Comparison of ENCODE assay signal across 1 cellular context in the genomic region with DNA sequence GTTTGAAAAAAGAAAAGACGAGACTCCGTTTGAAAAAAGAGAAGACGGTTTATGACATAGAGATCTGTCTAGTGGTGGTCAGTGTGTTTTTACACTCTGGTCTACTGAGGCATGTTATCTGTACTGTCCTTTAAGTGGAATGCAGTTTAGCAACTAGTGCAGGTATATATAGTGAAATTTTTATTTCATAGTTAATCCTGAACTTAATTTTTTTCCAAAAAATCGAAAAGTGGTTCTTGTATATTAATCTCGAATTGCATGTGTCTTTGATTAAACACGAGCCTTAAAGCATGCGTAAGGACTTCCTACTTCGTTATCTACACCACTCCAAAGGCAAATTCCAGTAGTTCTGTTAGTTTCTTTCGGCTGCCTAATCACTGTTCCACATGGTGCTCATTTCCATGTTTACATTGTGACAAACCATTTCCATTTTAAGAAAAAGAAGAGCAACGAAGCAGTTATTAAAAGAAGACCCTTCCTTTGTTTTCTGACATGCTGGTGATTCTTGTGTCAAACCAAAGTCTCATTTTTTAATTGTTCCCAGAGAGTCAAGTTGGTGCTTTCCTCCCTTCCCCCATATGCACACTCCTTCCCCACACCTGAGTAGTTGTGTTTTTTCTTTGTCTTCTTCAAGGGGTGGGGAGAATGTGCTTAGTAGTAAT.
TF ChIP-seq lines count a peak whose summit lies in the region.

No MANE protein-coding gene starts in this region.

TF ChIP-seq in K562, 482 proteins besides CTCF, POLR2A, EP300 and RAD21 (continued from another document and continues in another):
- TF ChIP-seq YY1 (IDR thresholded peaks at IDR 0.05; ENCODE audit: borderline replicate concordance in 1 of 3, control insufficient read depth in 1 of 3, extremely low read depth in 1 of 3, insufficient read depth in 3 of 3, insufficient read length in 1 of 3, insufficient replicate concordance in 2 of 3, low read depth in 1 of 3, low read length in 2 of 3), result peak in 1 of 3 experiments; percentile 18
- peak; percentile 82 for TF ChIP-seq BHLHE40 (IDR thresholded peaks at IDR 0.05; ENCODE audit: low read length)
- peak in 1 of 2 experiments; percentile 40; a peak in 2 of 3 replicates for TF ChIP-seq CBX3 (IDR thresholded peaks at IDR 0.05; ENCODE audit: borderline replicate concordance in 1 of 2, low read length in 2 of 2)
- TF ChIP-seq SAP30 (IDR thresholded peaks at IDR 0.05; ENCODE audit: borderline replicate concordance, insufficient read depth, low read depth, low read length, poor library complexity, severe bottlenecking), result peak; percentile 11
- peak; percentile 92 for TF ChIP-seq SMARCE1 (IDR thresholded peaks at IDR 0.05)
- peak in 1 of 2 experiments; percentile 96; a peak in 2 of 4 replicates for TF ChIP-seq TEAD1 (CRISPR knock-in tag; IDR thresholded peaks at IDR 0.05)
- TF ChIP-seq ILK (tag; IDR thresholded peaks at IDR 0.05; ENCODE audit: borderline replicate concordance, low read depth), result 0 out of 2 replicates have a peak, but pooled peaks have one; percentile 22
- TF ChIP-seq HDAC2 (IDR thresholded peaks at IDR 0.05), result peak; percentile 13; the same call in 1 of the 2 replicates
- TF ChIP-seq, protein P1, sequence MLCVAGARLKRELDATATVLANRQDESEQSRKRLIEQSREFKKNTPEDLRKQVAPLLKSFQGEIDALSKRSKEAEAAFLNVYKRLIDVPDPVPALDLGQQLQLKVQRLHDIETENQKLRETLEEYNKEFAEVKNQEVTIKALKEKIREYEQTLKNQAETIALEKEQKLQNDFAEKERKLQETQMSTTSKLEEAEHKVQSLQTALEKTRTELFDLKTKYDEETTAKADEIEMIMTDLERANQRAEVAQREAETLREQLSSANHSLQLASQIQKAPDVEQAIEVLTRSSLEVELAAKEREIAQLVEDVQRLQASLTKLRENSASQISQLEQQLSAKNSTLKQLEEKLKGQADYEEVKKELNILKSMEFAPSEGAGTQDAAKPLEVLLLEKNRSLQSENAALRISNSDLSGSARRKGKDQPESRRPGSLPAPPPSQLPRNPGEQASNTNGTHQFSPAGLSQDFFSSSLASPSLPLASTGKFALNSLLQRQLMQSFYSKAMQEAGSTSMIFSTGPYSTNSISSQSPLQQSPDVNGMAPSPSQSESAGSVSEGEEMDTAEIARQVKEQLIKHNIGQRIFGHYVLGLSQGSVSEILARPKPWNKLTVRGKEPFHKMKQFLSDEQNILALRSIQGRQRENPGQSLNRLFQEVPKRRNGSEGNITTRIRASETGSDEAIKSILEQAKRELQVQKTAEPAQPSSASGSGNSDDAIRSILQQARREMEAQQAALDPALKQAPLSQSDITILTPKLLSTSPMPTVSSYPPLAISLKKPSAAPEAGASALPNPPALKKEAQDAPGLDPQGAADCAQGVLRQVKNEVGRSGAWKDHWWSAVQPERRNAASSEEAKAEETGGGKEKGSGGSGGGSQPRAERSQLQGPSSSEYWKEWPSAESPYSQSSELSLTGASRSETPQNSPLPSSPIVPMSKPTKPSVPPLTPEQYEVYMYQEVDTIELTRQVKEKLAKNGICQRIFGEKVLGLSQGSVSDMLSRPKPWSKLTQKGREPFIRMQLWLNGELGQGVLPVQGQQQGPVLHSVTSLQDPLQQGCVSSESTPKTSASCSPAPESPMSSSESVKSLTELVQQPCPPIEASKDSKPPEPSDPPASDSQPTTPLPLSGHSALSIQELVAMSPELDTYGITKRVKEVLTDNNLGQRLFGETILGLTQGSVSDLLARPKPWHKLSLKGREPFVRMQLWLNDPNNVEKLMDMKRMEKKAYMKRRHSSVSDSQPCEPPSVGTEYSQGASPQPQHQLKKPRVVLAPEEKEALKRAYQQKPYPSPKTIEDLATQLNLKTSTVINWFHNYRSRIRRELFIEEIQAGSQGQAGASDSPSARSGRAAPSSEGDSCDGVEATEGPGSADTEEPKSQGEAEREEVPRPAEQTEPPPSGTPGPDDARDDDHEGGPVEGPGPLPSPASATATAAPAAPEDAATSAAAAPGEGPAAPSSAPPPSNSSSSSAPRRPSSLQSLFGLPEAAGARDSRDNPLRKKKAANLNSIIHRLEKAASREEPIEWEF (CRISPR knock-in tag; IDR thresholded peaks at IDR 0.05), result peak; percentile 67; the same call in 1 of the 2 replicates
- peak in 1 of 2 experiments; percentile 60; a peak in 1 of 4 replicates for TF ChIP-seq ARNT (IDR thresholded peaks at IDR 0.05)
- TF ChIP-seq NONO (IDR thresholded peaks at IDR 0.05; ENCODE audit: low read depth in 2 of 2, low read length in 1 of 2), result peak in 1 of 2 experiments; percentile 54; a peak in 1 of 4 replicates
- 0 out of 2 replicates have a peak, but pooled peaks have one; percentile 13 for TF ChIP-seq XRCC3 (IDR thresholded peaks at IDR 0.05)
- TF ChIP-seq EP400 (IDR thresholded peaks at IDR 0.05), result peak; percentile 85
- peak; percentile 98 to 99 for TF ChIP-seq FOXK2 (conservative IDR thresholded peaks at IDR 0.05 in 1 of 2, IDR thresholded peaks at IDR 0.05 in 1 of 2; ENCODE audit: low read depth in 2 of 2)
- TF ChIP-seq, protein P2, sequence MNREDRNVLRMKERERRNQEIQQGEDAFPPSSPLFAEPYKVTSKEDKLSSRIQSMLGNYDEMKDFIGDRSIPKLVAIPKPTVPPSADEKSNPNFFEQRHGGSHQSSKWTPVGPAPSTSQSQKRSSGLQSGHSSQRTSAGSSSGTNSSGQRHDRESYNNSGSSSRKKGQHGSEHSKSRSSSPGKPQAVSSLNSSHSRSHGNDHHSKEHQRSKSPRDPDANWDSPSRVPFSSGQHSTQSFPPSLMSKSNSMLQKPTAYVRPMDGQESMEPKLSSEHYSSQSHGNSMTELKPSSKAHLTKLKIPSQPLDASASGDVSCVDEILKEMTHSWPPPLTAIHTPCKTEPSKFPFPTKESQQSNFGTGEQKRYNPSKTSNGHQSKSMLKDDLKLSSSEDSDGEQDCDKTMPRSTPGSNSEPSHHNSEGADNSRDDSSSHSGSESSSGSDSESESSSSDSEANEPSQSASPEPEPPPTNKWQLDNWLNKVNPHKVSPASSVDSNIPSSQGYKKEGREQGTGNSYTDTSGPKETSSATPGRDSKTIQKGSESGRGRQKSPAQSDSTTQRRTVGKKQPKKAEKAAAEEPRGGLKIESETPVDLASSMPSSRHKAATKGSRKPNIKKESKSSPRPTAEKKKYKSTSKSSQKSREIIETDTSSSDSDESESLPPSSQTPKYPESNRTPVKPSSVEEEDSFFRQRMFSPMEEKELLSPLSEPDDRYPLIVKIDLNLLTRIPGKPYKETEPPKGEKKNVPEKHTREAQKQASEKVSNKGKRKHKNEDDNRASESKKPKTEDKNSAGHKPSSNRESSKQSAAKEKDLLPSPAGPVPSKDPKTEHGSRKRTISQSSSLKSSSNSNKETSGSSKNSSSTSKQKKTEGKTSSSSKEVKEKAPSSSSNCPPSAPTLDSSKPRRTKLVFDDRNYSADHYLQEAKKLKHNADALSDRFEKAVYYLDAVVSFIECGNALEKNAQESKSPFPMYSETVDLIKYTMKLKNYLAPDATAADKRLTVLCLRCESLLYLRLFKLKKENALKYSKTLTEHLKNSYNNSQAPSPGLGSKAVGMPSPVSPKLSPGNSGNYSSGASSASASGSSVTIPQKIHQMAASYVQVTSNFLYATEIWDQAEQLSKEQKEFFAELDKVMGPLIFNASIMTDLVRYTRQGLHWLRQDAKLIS (CRISPR knock-in tag; IDR thresholded peaks at IDR 0.05), result peak; percentile 77; the same call in 1 of the 2 replicates
- TF ChIP-seq, protein P3, sequence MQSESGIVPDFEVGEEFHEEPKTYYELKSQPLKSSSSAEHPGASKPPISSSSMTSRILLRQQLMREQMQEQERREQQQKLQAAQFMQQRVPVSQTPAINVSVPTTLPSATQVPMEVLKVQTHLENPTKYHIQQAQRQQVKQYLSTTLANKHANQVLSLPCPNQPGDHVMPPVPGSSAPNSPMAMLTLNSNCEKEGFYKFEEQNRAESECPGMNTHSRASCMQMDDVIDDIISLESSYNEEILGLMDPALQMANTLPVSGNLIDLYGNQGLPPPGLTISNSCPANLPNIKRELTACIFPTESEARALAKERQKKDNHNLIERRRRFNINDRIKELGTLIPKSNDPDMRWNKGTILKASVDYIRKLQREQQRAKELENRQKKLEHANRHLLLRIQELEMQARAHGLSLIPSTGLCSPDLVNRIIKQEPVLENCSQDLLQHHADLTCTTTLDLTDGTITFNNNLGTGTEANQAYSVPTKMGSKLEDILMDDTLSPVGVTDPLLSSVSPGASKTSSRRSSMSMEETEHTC (IDR thresholded peaks at IDR 0.05), result peak; percentile 44; the same call in 1 of the 2 replicates
- peak; percentile 76 to 80 for TF ChIP-seq NRF1 (conservative IDR thresholded peaks at IDR 0.05 in 1 of 2, IDR thresholded peaks at IDR 0.05 in 1 of 2)
- peak; percentile 64; the same call in 1 of the 2 replicates for TF ChIP-seq JUN (IDR thresholded peaks at IDR 0.05; ENCODE audit: borderline replicate concordance, low read depth, low read length)
- TF ChIP-seq JUN (CRISPR knock-in tag; IDR thresholded peaks at IDR 0.05; ENCODE audit: borderline replicate concordance), result 0 out of 2 replicates have a peak, but pooled peaks have one; percentile 22
- TF ChIP-seq STAT5A (IDR thresholded peaks at IDR 0.05; ENCODE audit: borderline replicate concordance, low read length), result peak; percentile 72
- peak; percentile 75 for TF ChIP-seq NFE2 (IDR thresholded peaks at IDR 0.05; ENCODE audit: low read depth)
- TF ChIP-seq, protein P4, sequence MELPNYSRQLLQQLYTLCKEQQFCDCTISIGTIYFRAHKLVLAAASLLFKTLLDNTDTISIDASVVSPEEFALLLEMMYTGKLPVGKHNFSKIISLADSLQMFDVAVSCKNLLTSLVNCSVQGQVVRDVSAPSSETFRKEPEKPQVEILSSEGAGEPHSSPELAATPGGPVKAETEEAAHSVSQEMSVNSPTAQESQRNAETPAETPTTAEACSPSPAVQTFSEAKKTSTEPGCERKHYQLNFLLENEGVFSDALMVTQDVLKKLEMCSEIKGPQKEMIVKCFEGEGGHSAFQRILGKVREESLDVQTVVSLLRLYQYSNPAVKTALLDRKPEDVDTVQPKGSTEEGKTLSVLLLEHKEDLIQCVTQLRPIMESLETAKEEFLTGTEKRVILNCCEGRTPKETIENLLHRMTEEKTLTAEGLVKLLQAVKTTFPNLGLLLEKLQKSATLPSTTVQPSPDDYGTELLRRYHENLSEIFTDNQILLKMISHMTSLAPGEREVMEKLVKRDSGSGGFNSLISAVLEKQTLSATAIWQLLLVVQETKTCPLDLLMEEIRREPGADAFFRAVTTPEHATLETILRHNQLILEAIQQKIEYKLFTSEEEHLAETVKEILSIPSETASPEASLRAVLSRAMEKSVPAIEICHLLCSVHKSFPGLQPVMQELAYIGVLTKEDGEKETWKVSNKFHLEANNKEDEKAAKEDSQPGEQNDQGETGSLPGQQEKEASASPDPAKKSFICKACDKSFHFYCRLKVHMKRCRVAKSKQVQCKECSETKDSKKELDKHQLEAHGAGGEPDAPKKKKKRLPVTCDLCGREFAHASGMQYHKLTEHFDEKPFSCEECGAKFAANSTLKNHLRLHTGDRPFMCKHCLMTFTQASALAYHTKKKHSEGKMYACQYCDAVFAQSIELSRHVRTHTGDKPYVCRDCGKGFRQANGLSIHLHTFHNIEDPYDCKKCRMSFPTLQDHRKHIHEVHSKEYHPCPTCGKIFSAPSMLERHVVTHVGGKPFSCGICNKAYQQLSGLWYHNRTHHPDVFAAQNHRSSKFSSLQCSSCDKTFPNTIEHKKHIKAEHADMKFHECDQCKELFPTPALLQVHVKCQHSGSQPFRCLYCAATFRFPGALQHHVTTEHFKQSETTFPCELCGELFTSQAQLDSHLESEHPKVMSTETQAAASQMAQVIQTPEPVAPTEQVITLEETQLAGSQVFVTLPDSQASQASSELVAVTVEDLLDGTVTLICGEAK (IDR thresholded peaks at IDR 0.05), result peak; percentile 6; the same call in 1 of the 2 replicates
- TF ChIP-seq, protein P4 (CRISPR knock-in tag; IDR thresholded peaks at IDR 0.05), result no peak
- 0 out of 2 replicates have a peak, but pooled peaks have one; percentile 38 for TF ChIP-seq CHD2 (IDR thresholded peaks at IDR 0.05; ENCODE audit: low read depth, low read length)
- TF ChIP-seq, protein P5, sequence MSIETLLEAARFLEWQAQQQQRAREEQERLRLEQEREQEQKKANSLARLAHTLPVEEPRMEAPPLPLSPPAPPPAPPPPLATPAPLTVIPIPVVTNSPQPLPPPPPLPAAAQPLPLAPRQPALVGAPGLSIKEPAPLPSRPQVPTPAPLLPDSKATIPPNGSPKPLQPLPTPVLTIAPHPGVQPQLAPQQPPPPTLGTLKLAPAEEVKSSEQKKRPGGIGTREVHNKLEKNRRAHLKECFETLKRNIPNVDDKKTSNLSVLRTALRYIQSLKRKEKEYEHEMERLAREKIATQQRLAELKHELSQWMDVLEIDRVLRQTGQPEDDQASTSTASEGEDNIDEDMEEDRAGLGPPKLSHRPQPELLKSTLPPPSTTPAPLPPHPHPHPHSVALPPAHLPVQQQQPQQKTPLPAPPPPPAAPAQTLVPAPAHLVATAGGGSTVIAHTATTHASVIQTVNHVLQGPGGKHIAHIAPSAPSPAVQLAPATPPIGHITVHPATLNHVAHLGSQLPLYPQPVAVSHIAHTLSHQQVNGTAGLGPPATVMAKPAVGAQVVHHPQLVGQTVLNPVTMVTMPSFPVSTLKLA (conservative IDR thresholded peaks at IDR 0.05), result peak; percentile 97 to 98
- peak in 1 of 2 experiments; percentile 36; a peak in 1 of 4 replicates for TF ChIP-seq SRF (CRISPR knock-in tag; IDR thresholded peaks at IDR 0.05)
- TF ChIP-seq, protein P6, sequence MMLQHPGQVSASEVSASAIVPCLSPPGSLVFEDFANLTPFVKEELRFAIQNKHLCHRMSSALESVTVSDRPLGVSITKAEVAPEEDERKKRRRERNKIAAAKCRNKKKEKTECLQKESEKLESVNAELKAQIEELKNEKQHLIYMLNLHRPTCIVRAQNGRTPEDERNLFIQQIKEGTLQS (IDR thresholded peaks at IDR 0.05), result peak; percentile 46; the same call in 1 of the 2 replicates
- TF ChIP-seq, protein P6 (CRISPR knock-in tag; conservative IDR thresholded peaks at IDR 0.05), result no peak; the same call in 1 of the 2 replicates
